In genomic region chr9:128486201-128486600, GRCh38 we compare ENCODE assay signal across 35 cellular contexts.
"Had no signal": no experiment of that assay in that cellular context is flagged by ENCODE, and none has a peak within 500 bp of the region (broad histone marks: within the 10 kb centered on the region; RNA-seq: fewer than 3 reads in every experiment).

No MANE protein-coding gene starts in this region.

- H3K27ac ChIP-seq: ascending aorta, cardiac muscle cell, WERI-Rb-1 had no signal

- H3K4me1 ChIP-seq: ascending aorta had no signal

- H3K27ac Mint-ChIP-seq: activated CD4-positive, alpha-beta memory T cell treated with anti-CD3 and anti-CD28 coated beads, Interleukin-2, amount 10 ng/mL, durations not matched to agents 7 days and 5 days; activated CD4-positive, alpha-beta T cell treated with anti-CD3 and anti-CD28 coated beads for 36 hours; activated CD4-positive, alpha-beta T cell treated with anti-CD3 and anti-CD28 coated beads, Interleukin-2, amount 10 ng/mL, durations not matched to agents 7 days and 5 days; activated CD8-positive, alpha-beta memory T cell treated with anti-CD3 and anti-CD28 coated beads, Interleukin-2, amount 10 ng/mL, durations not matched to agents 7 days and 5 days; activated CD8-positive, alpha-beta T cell treated with anti-CD3 and anti-CD28 coated beads, Interleukin-2, amount 10 ng/mL, durations not matched to agents 7 days and 5 days; activated naive CD4-positive, alpha-beta T cell treated with anti-CD3 and anti-CD28 coated beads, Interleukin-2, amount 10 ng/mL, durations not matched to agents 7 days and 5 days; activated naive CD4-positive, alpha-beta T cell treated with anti-CD3 and anti-CD28 coated beads, Interleukin-2, amount 50 U/mL, for 24 hours; activated naive CD8-positive, alpha-beta T cell; activated naive CD8-positive, alpha-beta T cell treated with anti-CD3 and anti-CD28 coated beads, Interleukin-2, amount 10 ng/mL, durations not matched to agents 7 days and 5 days; activated naive CD8-positive, alpha-beta T cell treated with anti-CD3 and anti-CD28 coated beads, Interleukin-2, amount 50 U/mL, for 24 hours; activated T-helper 2 cell treated with anti-CD3 and anti-CD28 coated beads, Interferon-gamma antibody, Interleukin-2, Interleukin-4, amounts not matched to agents 10 μg/mL and 5 μg/mL and 100 μg/mL, durations not matched to agents 14 hours and 24 hours and 36 hours; brain; T-helper 2 cell treated with Interferon-gamma antibody and Interleukin-4, amounts not matched to agents 5 μg/mL and 100 μg/mL, for 36 hours; WTC11 had no signal

- H3K9me3 ChIP-seq: ascending aorta had no signal

- H3K9me3 Mint-ChIP-seq: activated CD4-positive, alpha-beta memory T cell treated with anti-CD3 and anti-CD28 coated beads, Interleukin-2, amount 10 ng/mL, durations not matched to agents 7 days and 5 days; activated CD4-positive, alpha-beta T cell treated with anti-CD3 and anti-CD28 coated beads, Interleukin-2, amount 10 ng/mL, durations not matched to agents 7 days and 5 days; activated naive CD4-positive, alpha-beta T cell treated with anti-CD3 and anti-CD28 coated beads, Interleukin-2, amount 10 ng/mL, durations not matched to agents 7 days and 5 days; activated naive CD4-positive, alpha-beta T cell treated with anti-CD3 and anti-CD28 coated beads, Interleukin-2, amount 50 U/mL, for 24 hours; activated naive CD8-positive, alpha-beta T cell treated with anti-CD3 and anti-CD28 coated beads, Interleukin-2, amount 10 ng/mL, durations not matched to agents 7 days and 5 days; activated naive CD8-positive, alpha-beta T cell treated with anti-CD3 and anti-CD28 coated beads, Interleukin-2, amount 50 U/mL, for 24 hours; activated T-cell treated with anti-CD3 and anti-CD28 coated beads, Interleukin-2, amount 50 U/mL, for 24 hours; activated T-helper 2 cell treated with anti-CD3 and anti-CD28 coated beads, Interferon-gamma antibody, Interleukin-2, Interleukin-4, amounts not matched to agents 10 μg/mL and 5 μg/mL and 100 μg/mL, durations not matched to agents 14 hours and 24 hours and 36 hours; brain; central memory CD8-positive, alpha-beta T cell; T-helper 2 cell treated with Interferon-gamma antibody and Interleukin-4, amounts not matched to agents 5 μg/mL and 100 μg/mL, for 36 hours; WTC11 had no signal

- H3K27me3 Mint-ChIP-seq: activated CD4-positive, alpha-beta memory T cell treated with anti-CD3 and anti-CD28 coated beads, Interleukin-2, amount 10 ng/mL, durations not matched to agents 7 days and 5 days; activated CD4-positive, alpha-beta T cell treated with anti-CD3 and anti-CD28 coated beads for 36 hours; activated CD4-positive, alpha-beta T cell treated with anti-CD3 and anti-CD28 coated beads, Interleukin-2, amount 10 ng/mL, durations not matched to agents 7 days and 5 days; activated CD8-positive, alpha-beta memory T cell treated with anti-CD3 and anti-CD28 coated beads, Interleukin-2, amount 10 ng/mL, durations not matched to agents 7 days and 5 days; activated naive CD4-positive, alpha-beta T cell treated with anti-CD3 and anti-CD28 coated beads, Interleukin-2, amount 10 ng/mL, durations not matched to agents 7 days and 5 days; activated naive CD4-positive, alpha-beta T cell treated with anti-CD3 and anti-CD28 coated beads, Interleukin-2, amount 50 U/mL, for 24 hours; activated naive CD8-positive, alpha-beta T cell; activated naive CD8-positive, alpha-beta T cell treated with anti-CD3 and anti-CD28 coated beads, Interleukin-2, amount 10 ng/mL, durations not matched to agents 7 days and 5 days; activated naive CD8-positive, alpha-beta T cell treated with anti-CD3 and anti-CD28 coated beads, Interleukin-2, amount 50 U/mL, for 24 hours; activated T-cell treated with anti-CD3 and anti-CD28 coated beads, Interleukin-2, amount 50 U/mL, for 24 hours; brain; central memory CD8-positive, alpha-beta T cell had no signal

- H3K4me1 Mint-ChIP-seq: activated CD4-positive, alpha-beta memory T cell treated with anti-CD3 and anti-CD28 coated beads, Interleukin-2, amount 10 ng/mL, durations not matched to agents 7 days and 5 days; activated CD4-positive, alpha-beta T cell treated with anti-CD3 and anti-CD28 coated beads for 36 hours; activated CD4-positive, alpha-beta T cell treated with anti-CD3 and anti-CD28 coated beads, Interleukin-2, amount 10 ng/mL, durations not matched to agents 7 days and 5 days; activated CD8-positive, alpha-beta memory T cell treated with anti-CD3 and anti-CD28 coated beads, Interleukin-2, amount 10 ng/mL, durations not matched to agents 7 days and 5 days; activated naive CD4-positive, alpha-beta T cell treated with anti-CD3 and anti-CD28 coated beads, Interleukin-2, amount 10 ng/mL, durations not matched to agents 7 days and 5 days; activated naive CD4-positive, alpha-beta T cell treated with anti-CD3 and anti-CD28 coated beads, Interleukin-2, amount 50 U/mL, for 24 hours; activated naive CD8-positive, alpha-beta T cell treated with anti-CD3 and anti-CD28 coated beads, Interleukin-2, amount 10 ng/mL, durations not matched to agents 7 days and 5 days; activated naive CD8-positive, alpha-beta T cell treated with anti-CD3 and anti-CD28 coated beads, Interleukin-2, amount 50 U/mL, for 24 hours; brain; central memory CD8-positive, alpha-beta T cell; WTC11 had no signal

- H3K4me3 ChIP-seq: ascending aorta, cardiac muscle cell had no signal

- ATAC-seq: activated CD4-positive, alpha-beta T cell treated with anti-CD3 and anti-CD28 coated beads for 36 hours; activated CD4-positive, CD25-positive, alpha-beta regulatory T cell treated with anti-CD3 and anti-CD28 coated beads, Interleukin-2, amount 50 U/mL, for 24 hours; activated CD8-positive, alpha-beta memory T cell treated with anti-CD3 and anti-CD28 coated beads, Interleukin-2, amount 10 ng/mL, durations not matched to agents 7 days and 5 days; activated CD8-positive, alpha-beta T cell treated with anti-CD3 and anti-CD28 coated beads, Interleukin-2, amount 10 ng/mL, durations not matched to agents 7 days and 5 days; activated naive CD8-positive, alpha-beta T cell treated with anti-CD3 and anti-CD28 coated beads, Interleukin-2, amount 50 U/mL, for 24 hours; WTC11 had no signal

- H3K4me3 Mint-ChIP-seq: activated CD4-positive, alpha-beta memory T cell treated with anti-CD3 and anti-CD28 coated beads, Interleukin-2, amount 10 ng/mL, durations not matched to agents 7 days and 5 days; activated CD4-positive, alpha-beta T cell treated with anti-CD3 and anti-CD28 coated beads for 36 hours; activated CD4-positive, alpha-beta T cell treated with anti-CD3 and anti-CD28 coated beads, Interleukin-2, amount 10 ng/mL, durations not matched to agents 7 days and 5 days; activated CD8-positive, alpha-beta memory T cell treated with anti-CD3 and anti-CD28 coated beads, Interleukin-2, amount 10 ng/mL, durations not matched to agents 7 days and 5 days; activated CD8-positive, alpha-beta T cell treated with anti-CD3 and anti-CD28 coated beads, Interleukin-2, amount 10 ng/mL, durations not matched to agents 7 days and 5 days; activated naive CD4-positive, alpha-beta T cell treated with anti-CD3 and anti-CD28 coated beads, Interleukin-2, amount 10 ng/mL, durations not matched to agents 7 days and 5 days; activated naive CD4-positive, alpha-beta T cell treated with anti-CD3 and anti-CD28 coated beads, Interleukin-2, amount 50 U/mL, for 24 hours; activated naive CD8-positive, alpha-beta T cell; activated naive CD8-positive, alpha-beta T cell treated with anti-CD3 and anti-CD28 coated beads, Interleukin-2, amount 10 ng/mL, durations not matched to agents 7 days and 5 days; activated naive CD8-positive, alpha-beta T cell treated with anti-CD3 and anti-CD28 coated beads, Interleukin-2, amount 50 U/mL, for 24 hours; activated T-cell treated with anti-CD3 and anti-CD28 coated beads, Interleukin-2, amount 50 U/mL, for 24 hours; brain; central memory CD8-positive, alpha-beta T cell; T-helper 2 cell treated with Interferon-gamma antibody and Interleukin-4, amounts not matched to agents 5 μg/mL and 100 μg/mL, for 36 hours; WTC11 had no signal

- DNase-seq: activated CD4-positive, alpha-beta memory T cell treated with anti-CD3 and anti-CD28 coated beads, Interleukin-2, amount 10 ng/mL, durations not matched to agents 7 days and 5 days; activated CD4-positive, alpha-beta T cell treated with anti-CD3 and anti-CD28 coated beads for 1 hour; activated CD4-positive, alpha-beta T cell treated with anti-CD3 and anti-CD28 coated beads for 36 hours; activated CD4-positive, alpha-beta T cell treated with anti-CD3 and anti-CD28 coated beads for 48 hours; activated CD4-positive, alpha-beta T cell treated with anti-CD3 and anti-CD28 coated beads, Interleukin-2, amount 10 ng/mL, durations not matched to agents 7 days and 5 days; activated CD4-positive, alpha-beta T cell treated with anti-CD3 and anti-CD28 coated beads, Interleukin-2, amount 50 U/mL, for 48 hours; activated CD4-positive, CD25-positive, alpha-beta regulatory T cell; activated CD8-positive, alpha-beta memory T cell treated with anti-CD3 and anti-CD28 coated beads for 24 hours; activated CD8-positive, alpha-beta memory T cell treated with anti-CD3 and anti-CD28 coated beads, Interleukin-2, amount 10 ng/mL, durations not matched to agents 7 days and 5 days; activated CD8-positive, alpha-beta memory T cell treated with anti-CD3 and anti-CD28 coated beads, Interleukin-2, amount 50 U/mL, for 48 hours; activated CD8-positive, alpha-beta T cell treated with anti-CD3 and anti-CD28 coated beads, Interleukin-2, amount 10 ng/mL, durations not matched to agents 7 days and 5 days; activated effector memory CD4-positive, alpha-beta T cell treated with Interleukin-2 at 50 U/mL for 16 hours; activated gamma-delta T cell; activated naive CD4-positive, alpha-beta T cell treated with anti-CD3 and anti-CD28 coated beads, Interleukin-2, amount 10 ng/mL, durations not matched to agents 7 days and 5 days; activated naive CD4-positive, alpha-beta T cell treated with Interleukin-2 at 50 U/mL for 16 hours; activated naive CD8-positive, alpha-beta T cell treated with anti-CD3 and anti-CD28 coated beads, Interleukin-2, amount 10 ng/mL, durations not matched to agents 7 days and 5 days; activated naive CD8-positive, alpha-beta T cell treated with anti-CD3 and anti-CD28 coated beads, Interleukin-2, amount 50 U/mL, for 24 hours; activated T-cell treated with anti-CD3 and anti-CD28 coated beads, Interleukin-2, amount 50 U/mL, for 24 hours; activated T-cell treated with anti-CD3 and anti-CD28 coated beads, Interleukin-2, amount 50 U/mL, for 48 hours; amygdala; anterior cingulate cortex; cerebellar nuclear complex; T-helper 2 cell; T-helper 9 cell; WERI-Rb-1 had no signal
